Comparison of ENCODE assay signal across 1 cellular context in the genomic region with DNA sequence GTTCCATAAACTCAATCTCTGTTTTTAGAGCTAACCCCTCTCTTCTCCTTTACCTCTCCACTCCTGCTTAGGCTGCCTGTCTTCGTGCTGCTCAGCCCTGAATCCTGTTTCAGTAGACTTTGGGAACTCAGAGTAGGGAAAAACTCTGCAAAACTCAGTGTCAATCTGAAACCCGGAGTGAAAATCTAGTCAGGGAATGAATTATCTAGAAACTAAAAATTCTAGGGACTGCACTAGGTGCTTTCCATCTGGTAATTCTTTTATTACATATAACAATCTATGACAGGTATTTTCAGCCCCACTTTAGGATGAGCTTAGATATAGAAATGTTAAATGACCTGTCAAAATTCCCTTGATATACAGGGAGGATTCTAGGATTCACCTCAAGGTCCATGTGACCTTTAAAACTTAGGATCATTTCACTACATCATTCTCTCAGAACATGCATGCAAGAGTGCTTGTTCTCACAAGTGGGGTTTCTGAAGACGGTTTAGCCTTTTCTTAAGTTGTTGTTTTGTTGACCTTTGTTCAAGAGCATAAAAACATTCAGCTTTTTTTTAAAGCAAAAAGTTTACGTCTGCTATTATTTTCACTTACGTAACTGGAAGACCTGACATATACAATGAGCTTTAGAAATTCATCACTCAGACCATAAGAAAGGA.
TF ChIP-seq lines count a peak whose summit lies in the region.

No MANE protein-coding gene starts in this region.

TF ChIP-seq in GM12878, 131 proteins besides CTCF, POLR2A, EP300 and RAD21 (continued from another document and continues in another):
- TF ChIP-seq ZNF592 (IDR thresholded peaks at IDR 0.05) (no peak), CUX1 (IDR thresholded peaks at IDR 0.05; ENCODE audit: insufficient replicate concordance, low read depth, low read length) (no peak), ETV6 (conservative IDR thresholded peaks at IDR 0.05 in 1 of 2, IDR thresholded peaks at IDR 0.05 in 1 of 2; ENCODE audit: borderline replicate concordance in 1 of 2, low read depth in 1 of 2) (no peak), POLR2AphosphoS2 (IDR thresholded peaks at IDR 0.05; ENCODE audit: low read depth, low read length) (no peak), NRF1 (conservative IDR thresholded peaks at IDR 0.05; ENCODE audit: low read depth, low read length) (no peak), BMI1 (IDR thresholded peaks at IDR 0.05; ENCODE audit: borderline replicate concordance) (no peak), RCOR1 (conservative IDR thresholded peaks at IDR 0.05; ENCODE audit: low read depth, low read length) (no peak), KAT2A (conservative IDR thresholded peaks at IDR 0.05; ENCODE audit: control insufficient read depth, low read depth, low read length) (no peak), ZSCAN29 (IDR thresholded peaks at IDR 0.05) (no peak), KDM1A (IDR thresholded peaks at IDR 0.05; ENCODE audit: borderline replicate concordance) (no peak), EGR1 (IDR thresholded peaks at IDR 0.05; ENCODE audit: borderline replicate concordance in 1 of 2, low read depth in 2 of 2, low read length in 2 of 2) (no peak), RBBP5 (conservative IDR thresholded peaks at IDR 0.05) (no peak), SMARCA5 (IDR thresholded peaks at IDR 0.05) (no peak), TCF12 (IDR thresholded peaks at IDR 0.05; ENCODE audit: low read depth, low read length) (no peak), HCFC1 (IDR thresholded peaks at IDR 0.05; ENCODE audit: low read length) (no peak), NKRF (conservative IDR thresholded peaks at IDR 0.05) (no peak), CREM (IDR thresholded peaks at IDR 0.05; ENCODE audit: low read depth) (peak; percentile 18; the same call in 1 of the 2 replicates), POLR2AphosphoS5 (IDR thresholded peaks at IDR 0.05; ENCODE audit: low read length) (no peak), JUNB (IDR thresholded peaks at IDR 0.05) (peak; percentile 76), TCF7 (IDR thresholded peaks at IDR 0.05; ENCODE audit: borderline replicate concordance) (0 out of 2 replicates have a peak, but pooled peaks have one; percentile 7), MYB (IDR thresholded peaks at IDR 0.05; ENCODE audit: borderline replicate concordance, low read depth, low read length) (no peak), CBFB (IDR thresholded peaks at IDR 0.05; ENCODE audit: low read depth) (no peak), DPF2 (IDR thresholded peaks at IDR 0.05) (0 out of 2 replicates have a peak, but pooled peaks have one; percentile 16), ASH2L (IDR thresholded peaks at IDR 0.05; ENCODE audit: borderline replicate concordance, low read depth) (no peak), WRNIP1 (IDR thresholded peaks at IDR 0.05; ENCODE audit: borderline replicate concordance, low read depth, low read length) (no peak), ESRRA (IDR thresholded peaks at IDR 0.05; ENCODE audit: low read length) (no peak), RFX5 (IDR thresholded peaks at IDR 0.05; ENCODE audit: low read depth, low read length) (no peak), ZNF24 (IDR thresholded peaks at IDR 0.05) (no peak), EZH2 (IDR thresholded peaks at IDR 0.05; ENCODE audit: borderline replicate concordance, control insufficient read depth, low read depth, low read length) (no peak), FOXM1 (IDR thresholded peaks at IDR 0.05; ENCODE audit: low read depth, low read length) (peak; percentile 82; the same call in 1 of the 2 replicates), TBL1XR1 (IDR thresholded peaks at IDR 0.05; ENCODE audit: low read depth, low read length) (no peak)
- TF ChIP-seq, protein P1, sequence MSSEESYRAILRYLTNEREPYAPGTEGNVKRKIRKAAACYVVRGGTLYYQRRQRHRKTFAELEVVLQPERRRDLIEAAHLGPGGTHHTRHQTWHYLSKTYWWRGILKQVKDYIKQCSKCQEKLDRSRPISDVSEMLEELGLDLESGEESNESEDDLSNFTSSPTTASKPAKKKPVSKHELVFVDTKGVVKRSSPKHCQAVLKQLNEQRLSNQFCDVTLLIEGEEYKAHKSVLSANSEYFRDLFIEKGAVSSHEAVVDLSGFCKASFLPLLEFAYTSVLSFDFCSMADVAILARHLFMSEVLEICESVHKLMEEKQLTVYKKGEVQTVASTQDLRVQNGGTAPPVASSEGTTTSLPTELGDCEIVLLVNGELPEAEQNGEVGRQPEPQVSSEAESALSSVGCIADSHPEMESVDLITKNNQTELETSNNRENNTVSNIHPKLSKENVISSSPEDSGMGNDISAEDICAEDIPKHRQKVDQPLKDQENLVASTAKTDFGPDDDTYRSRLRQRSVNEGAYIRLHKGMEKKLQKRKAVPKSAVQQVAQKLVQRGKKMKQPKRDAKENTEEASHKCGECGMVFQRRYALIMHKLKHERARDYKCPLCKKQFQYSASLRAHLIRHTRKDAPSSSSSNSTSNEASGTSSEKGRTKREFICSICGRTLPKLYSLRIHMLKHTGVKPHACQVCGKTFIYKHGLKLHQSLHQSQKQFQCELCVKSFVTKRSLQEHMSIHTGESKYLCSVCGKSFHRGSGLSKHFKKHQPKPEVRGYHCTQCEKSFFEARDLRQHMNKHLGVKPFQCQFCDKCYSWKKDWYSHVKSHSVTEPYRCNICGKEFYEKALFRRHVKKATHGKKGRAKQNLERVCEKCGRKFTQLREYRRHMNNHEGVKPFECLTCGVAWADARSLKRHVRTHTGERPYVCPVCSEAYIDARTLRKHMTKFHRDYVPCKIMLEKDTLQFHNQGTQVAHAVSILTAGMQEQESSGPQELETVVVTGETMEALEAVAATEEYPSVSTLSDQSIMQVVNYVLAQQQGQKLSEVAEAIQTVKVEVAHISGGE (CRISPR knock-in tag; IDR thresholded peaks at IDR 0.05) = no peak
- TF ChIP-seq, protein P2, sequence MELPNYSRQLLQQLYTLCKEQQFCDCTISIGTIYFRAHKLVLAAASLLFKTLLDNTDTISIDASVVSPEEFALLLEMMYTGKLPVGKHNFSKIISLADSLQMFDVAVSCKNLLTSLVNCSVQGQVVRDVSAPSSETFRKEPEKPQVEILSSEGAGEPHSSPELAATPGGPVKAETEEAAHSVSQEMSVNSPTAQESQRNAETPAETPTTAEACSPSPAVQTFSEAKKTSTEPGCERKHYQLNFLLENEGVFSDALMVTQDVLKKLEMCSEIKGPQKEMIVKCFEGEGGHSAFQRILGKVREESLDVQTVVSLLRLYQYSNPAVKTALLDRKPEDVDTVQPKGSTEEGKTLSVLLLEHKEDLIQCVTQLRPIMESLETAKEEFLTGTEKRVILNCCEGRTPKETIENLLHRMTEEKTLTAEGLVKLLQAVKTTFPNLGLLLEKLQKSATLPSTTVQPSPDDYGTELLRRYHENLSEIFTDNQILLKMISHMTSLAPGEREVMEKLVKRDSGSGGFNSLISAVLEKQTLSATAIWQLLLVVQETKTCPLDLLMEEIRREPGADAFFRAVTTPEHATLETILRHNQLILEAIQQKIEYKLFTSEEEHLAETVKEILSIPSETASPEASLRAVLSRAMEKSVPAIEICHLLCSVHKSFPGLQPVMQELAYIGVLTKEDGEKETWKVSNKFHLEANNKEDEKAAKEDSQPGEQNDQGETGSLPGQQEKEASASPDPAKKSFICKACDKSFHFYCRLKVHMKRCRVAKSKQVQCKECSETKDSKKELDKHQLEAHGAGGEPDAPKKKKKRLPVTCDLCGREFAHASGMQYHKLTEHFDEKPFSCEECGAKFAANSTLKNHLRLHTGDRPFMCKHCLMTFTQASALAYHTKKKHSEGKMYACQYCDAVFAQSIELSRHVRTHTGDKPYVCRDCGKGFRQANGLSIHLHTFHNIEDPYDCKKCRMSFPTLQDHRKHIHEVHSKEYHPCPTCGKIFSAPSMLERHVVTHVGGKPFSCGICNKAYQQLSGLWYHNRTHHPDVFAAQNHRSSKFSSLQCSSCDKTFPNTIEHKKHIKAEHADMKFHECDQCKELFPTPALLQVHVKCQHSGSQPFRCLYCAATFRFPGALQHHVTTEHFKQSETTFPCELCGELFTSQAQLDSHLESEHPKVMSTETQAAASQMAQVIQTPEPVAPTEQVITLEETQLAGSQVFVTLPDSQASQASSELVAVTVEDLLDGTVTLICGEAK (IDR thresholded peaks at IDR 0.05; ENCODE audit: borderline replicate concordance) = no peak
